6 cellular contexts compared by ENCODE assay signal in the genomic region with DNA sequence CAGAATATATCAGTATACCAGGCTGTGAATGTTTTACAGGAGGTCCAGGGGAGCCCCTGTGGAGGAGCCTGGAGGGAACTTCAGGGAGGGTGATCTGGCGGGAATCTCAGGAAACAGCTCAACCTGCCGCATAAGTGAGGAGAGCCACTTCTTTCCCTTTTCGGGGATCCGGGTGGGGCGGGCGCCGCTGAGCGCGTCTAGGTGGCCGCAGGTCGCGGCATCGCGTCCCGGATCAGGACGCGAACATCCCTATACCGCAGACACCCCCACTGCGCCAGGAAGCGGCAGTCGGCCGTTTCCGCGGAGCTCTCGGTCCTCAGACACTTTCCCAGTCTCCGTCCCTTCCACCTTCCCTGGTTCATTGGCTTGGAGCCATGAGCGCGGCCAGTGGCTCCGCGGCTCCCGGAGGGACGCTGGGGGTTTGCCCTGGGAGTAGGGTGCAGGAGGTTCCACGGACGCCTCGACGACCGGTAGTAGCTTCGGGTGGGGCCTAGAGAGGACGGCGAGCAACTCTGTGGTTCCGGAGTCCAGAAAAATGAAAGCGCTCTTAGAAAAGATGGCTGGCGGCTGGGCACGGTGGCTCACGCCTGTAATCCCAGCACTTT. TPM values are rescaled to one million over a fixed set of nuclear protein-coding genes. Genes with fewer than 3 reads are reported as not detected.
A peak's percentile ranks its signal among the peaks of the same experiment; 100 is the strongest.
DNase-seq lines count a peak whose midpoint lies in the region; ATAC-seq and TF ChIP-seq lines count a peak whose summit lies in the region.

No MANE protein-coding gene starts in this region.

- H3K4me3 ChIP-seq in kidney epithelial cell (ENCODE audit: low read depth, low read length) = peak overlapping the region; percentile 28

- POLR2A ChIA-PET in WTC11 (lab: Charles Lee) = interaction anchor here (0.8 to 2.0 kb wide), 4 partner anchors 9 to 131 kb away, joined by 3 to 7 read pairs (median 4); partner anchors contain the start of genes DCTPP1, ZNF688 and ZNF747

- H3K27ac ChIP-seq in 22Rv1 = peak overlapping the region; percentile 66

- no peaks in the 10 kb centered on the region for H3K27me3 ChIP-seq in kidney epithelial cell (ENCODE audit: control insufficient read depth, insufficient read depth, low read length)

- H3K4me3 Mint-ChIP-seq in WTC11 = peak overlapping the region; percentile 71

- H3K4me1 Mint-ChIP-seq in WTC11 = peaks cover 21% of the 10 kb centered on the region

- TF ChIP-seq CTCF in 22Rv1 (IDR thresholded peaks at IDR 0.05) (no peak), WTC11 (IDR thresholded peaks at IDR 0.05) (no peak), kidney epithelial cell (IDR thresholded peaks at IDR 0.05; ENCODE audit: insufficient read depth, low read length, poor library complexity, severe bottlenecking) (no peak)

- DNase-seq in WTC11 (ENCODE audit: low spot score) (peak; percentile 58), kidney epithelial cell (ENCODE audit: low read depth) (no peak), SW480 (ENCODE audit: low spot score) (no peak), NCI-H1436 treated with DMSO at 0.1 percent for 48 hours (lab: John Stamatoyannopoulos, UW) (no peak), DMS 273 (lab: John Stamatoyannopoulos, UW; ENCODE audit: unreplicated experiment) (no peak)

- peaks cover 17% of the 10 kb centered on the region for H3K27me3 Mint-ChIP-seq in WTC11 (ENCODE audit: low read depth)

- no peaks in the 10 kb centered on the region for H3K36me3 Mint-ChIP-seq in WTC11

- no peaks in the 10 kb centered on the region for H3K9me3 Mint-ChIP-seq in WTC11

- no peak overlapping the region for H3K27ac Mint-ChIP-seq in WTC11

- ATAC-seq in WTC11 = peak; percentile 1

- CTCF ChIA-PET in WTC11 (lab: Charles Lee) = interaction anchor here (0.6 to 2.2 kb wide), 8 partner anchors 11 to 330 kb away, joined by 3 to 14 read pairs (median 4); partner anchors contain the start of genes DCTPP1, ZNF688, ZNF689 and ZNF747

- H3K36me3 ChIP-seq in kidney epithelial cell (ENCODE audit: control insufficient read depth, insufficient read depth, low read length) = no peaks in the 10 kb centered on the region

TF ChIP-seq in WTC11, 78 proteins besides CTCF, POLR2A, EP300 and RAD21:
- TF ChIP-seq, protein P1, sequence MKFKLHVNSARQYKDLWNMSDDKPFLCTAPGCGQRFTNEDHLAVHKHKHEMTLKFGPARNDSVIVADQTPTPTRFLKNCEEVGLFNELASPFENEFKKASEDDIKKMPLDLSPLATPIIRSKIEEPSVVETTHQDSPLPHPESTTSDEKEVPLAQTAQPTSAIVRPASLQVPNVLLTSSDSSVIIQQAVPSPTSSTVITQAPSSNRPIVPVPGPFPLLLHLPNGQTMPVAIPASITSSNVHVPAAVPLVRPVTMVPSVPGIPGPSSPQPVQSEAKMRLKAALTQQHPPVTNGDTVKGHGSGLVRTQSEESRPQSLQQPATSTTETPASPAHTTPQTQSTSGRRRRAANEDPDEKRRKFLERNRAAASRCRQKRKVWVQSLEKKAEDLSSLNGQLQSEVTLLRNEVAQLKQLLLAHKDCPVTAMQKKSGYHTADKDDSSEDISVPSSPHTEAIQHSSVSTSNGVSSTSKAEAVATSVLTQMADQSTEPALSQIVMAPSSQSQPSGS (CRISPR knock-in tag; IDR thresholded peaks at IDR 0.05; ENCODE audit: borderline replicate concordance, low read depth) = no peak
- TF ChIP-seq, protein P2, sequence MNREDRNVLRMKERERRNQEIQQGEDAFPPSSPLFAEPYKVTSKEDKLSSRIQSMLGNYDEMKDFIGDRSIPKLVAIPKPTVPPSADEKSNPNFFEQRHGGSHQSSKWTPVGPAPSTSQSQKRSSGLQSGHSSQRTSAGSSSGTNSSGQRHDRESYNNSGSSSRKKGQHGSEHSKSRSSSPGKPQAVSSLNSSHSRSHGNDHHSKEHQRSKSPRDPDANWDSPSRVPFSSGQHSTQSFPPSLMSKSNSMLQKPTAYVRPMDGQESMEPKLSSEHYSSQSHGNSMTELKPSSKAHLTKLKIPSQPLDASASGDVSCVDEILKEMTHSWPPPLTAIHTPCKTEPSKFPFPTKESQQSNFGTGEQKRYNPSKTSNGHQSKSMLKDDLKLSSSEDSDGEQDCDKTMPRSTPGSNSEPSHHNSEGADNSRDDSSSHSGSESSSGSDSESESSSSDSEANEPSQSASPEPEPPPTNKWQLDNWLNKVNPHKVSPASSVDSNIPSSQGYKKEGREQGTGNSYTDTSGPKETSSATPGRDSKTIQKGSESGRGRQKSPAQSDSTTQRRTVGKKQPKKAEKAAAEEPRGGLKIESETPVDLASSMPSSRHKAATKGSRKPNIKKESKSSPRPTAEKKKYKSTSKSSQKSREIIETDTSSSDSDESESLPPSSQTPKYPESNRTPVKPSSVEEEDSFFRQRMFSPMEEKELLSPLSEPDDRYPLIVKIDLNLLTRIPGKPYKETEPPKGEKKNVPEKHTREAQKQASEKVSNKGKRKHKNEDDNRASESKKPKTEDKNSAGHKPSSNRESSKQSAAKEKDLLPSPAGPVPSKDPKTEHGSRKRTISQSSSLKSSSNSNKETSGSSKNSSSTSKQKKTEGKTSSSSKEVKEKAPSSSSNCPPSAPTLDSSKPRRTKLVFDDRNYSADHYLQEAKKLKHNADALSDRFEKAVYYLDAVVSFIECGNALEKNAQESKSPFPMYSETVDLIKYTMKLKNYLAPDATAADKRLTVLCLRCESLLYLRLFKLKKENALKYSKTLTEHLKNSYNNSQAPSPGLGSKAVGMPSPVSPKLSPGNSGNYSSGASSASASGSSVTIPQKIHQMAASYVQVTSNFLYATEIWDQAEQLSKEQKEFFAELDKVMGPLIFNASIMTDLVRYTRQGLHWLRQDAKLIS (CRISPR knock-in tag; IDR thresholded peaks at IDR 0.05; ENCODE audit: borderline replicate concordance) = no peak
- TF ChIP-seq ZNF121 (CRISPR knock-in tag; IDR thresholded peaks at IDR 0.05) = no peak
- TF ChIP-seq, protein P3, sequence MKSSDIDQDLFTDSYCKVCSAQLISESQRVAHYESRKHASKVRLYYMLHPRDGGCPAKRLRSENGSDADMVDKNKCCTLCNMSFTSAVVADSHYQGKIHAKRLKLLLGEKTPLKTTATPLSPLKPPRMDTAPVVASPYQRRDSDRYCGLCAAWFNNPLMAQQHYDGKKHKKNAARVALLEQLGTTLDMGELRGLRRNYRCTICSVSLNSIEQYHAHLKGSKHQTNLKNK (CRISPR knock-in tag; IDR thresholded peaks at IDR 0.05) = no peak

RNA-seq across cellular contexts. Expression of gene ZNF764, which starts 3.1 kb away (rescaled TPM):
- total RNA-seq in WTC11 (2021) (9.0 to 10.4 TPM (median 9.1 TPM) in 3 replicates), kidney epithelial cell (8.5 and 9.2 TPM in 2 replicates)

RNA-seq across cellular contexts. Expression of gene ZNF688, which starts 10.2 kb away (rescaled TPM):
- total RNA-seq in WTC11 (2021) (4.2 to 6.0 TPM (median 4.9 TPM) in 3 replicates), kidney epithelial cell (9.2 and 16.6 TPM in 2 replicates)

RNA-seq across cellular contexts. Expression of gene ZNF785, which starts 24.2 kb away (rescaled TPM):
- total RNA-seq in WTC11 (2021) (15.4 to 16.5 TPM (median 16.0 TPM) in 3 replicates), kidney epithelial cell (8.8 and 9.7 TPM in 2 replicates)

RNA-seq across cellular contexts. Expression of gene ZNF747, which starts 26.7 kb away (rescaled TPM):
- total RNA-seq in WTC11 (2021) (11.3 to 11.7 TPM (median 11.5 TPM) in 3 replicates), kidney epithelial cell (9.9 and 12.5 TPM in 2 replicates)

RNA-seq across cellular contexts. Expression of gene ZNF768, which starts 34.9 kb away (rescaled TPM):
- total RNA-seq in WTC11 (2021) (35.9 to 43.0 TPM (median 42.4 TPM) in 3 replicates), kidney epithelial cell (50.9 and 59.5 TPM in 2 replicates)
